13 cellular contexts compared by ENCODE assay signal in genomic region chr13:86020350-86021002, GRCh38.
DNase-seq lines count a peak whose midpoint lies in the region; FAIRE-seq and TF ChIP-seq lines count a peak whose summit lies in the region.
"Had no signal": no experiment of that assay in that cellular context is flagged by ENCODE, and none has a peak within 500 bp of the region (broad histone marks: within the 10 kb centered on the region; RNA-seq: fewer than 3 reads in every experiment).

No MANE protein-coding gene starts in this region.

- H3K4me1 ChIP-seq in fibroblast of lung (ENCODE audit: control insufficient read depth, extremely low read depth, insufficient read depth, low read length) = no peaks in the 10 kb centered on the region
- no peaks in the 10 kb centered on the region for H3K4me1 ChIP-seq in CD4-positive, alpha-beta memory T cell (ENCODE audit: insufficient read depth, low read length)

- H3K27me3 Mint-ChIP-seq in CD4-positive, alpha-beta memory T cell = no peaks in the 10 kb centered on the region
- H3K27me3 Mint-ChIP-seq: brain; stimulated activated naive B cell treated with anti-CD40 and anti-IgM and Interleukin-4, amounts not matched to agents 10 μg/mL and 1 μg/mL and 100 μg/mL, for 72 hours had no signal

- POLR2A ChIA-PET in CD4-positive, alpha-beta memory T cell (lab: Charles Lee; ENCODE audit: partially characterized antibody) = no interaction called here

- no peaks in the 10 kb centered on the region for H3K4me1 Mint-ChIP-seq in CD4-positive, alpha-beta memory T cell
- H3K4me1 Mint-ChIP-seq: stimulated activated naive B cell treated with anti-CD40 and anti-IgM and Interleukin-4, amounts not matched to agents 10 μg/mL and 1 μg/mL and 100 μg/mL, for 72 hours had no signal

- no peaks in the 10 kb centered on the region for H3K36me3 Mint-ChIP-seq in CD4-positive, alpha-beta memory T cell
- H3K36me3 Mint-ChIP-seq: brain; stimulated activated naive B cell treated with anti-CD40 and anti-IgM and Interleukin-4, amounts not matched to agents 10 μg/mL and 1 μg/mL and 100 μg/mL, for 72 hours had no signal

- no peaks in the 10 kb centered on the region for H3K9me3 ChIP-seq in fibroblast of lung (ENCODE audit: control insufficient read depth, insufficient read depth, low read depth, low read length)
- no peaks in the 10 kb centered on the region for H3K9me3 ChIP-seq in CD4-positive, alpha-beta memory T cell (ENCODE audit: control insufficient read depth in 1 of 2, low read length in 2 of 2)
- H3K9me3 ChIP-seq: mucosa of descending colon had no signal

- no peak overlapping the region for H3K27ac ChIP-seq in fibroblast of lung (ENCODE audit: insufficient read depth, low read length)
- no peak overlapping the region for H3K27ac ChIP-seq in CD4-positive, alpha-beta memory T cell (ENCODE audit: low read depth, low read length)

- H3K27ac Mint-ChIP-seq in CD4-positive, alpha-beta memory T cell = no peak overlapping the region
- H3K27ac Mint-ChIP-seq: brain; stimulated activated naive B cell treated with anti-CD40 and anti-IgM and Interleukin-4, amounts not matched to agents 10 μg/mL and 1 μg/mL and 100 μg/mL, for 72 hours had no signal

- intact Hi-C loops in CD4-positive, alpha-beta memory T cell (cut with micrococcal nuclease) = no loop called here

- H3K79me2 ChIP-seq in fibroblast of lung (ENCODE audit: control insufficient read depth, insufficient read depth, low read length) = no peaks in the 10 kb centered on the region

- no peak overlapping the region for H3K9ac ChIP-seq in fibroblast of lung (ENCODE audit: insufficient read depth, low read length)

- DNase-seq in NCI-H82 (lab: John Stamatoyannopoulos, UW) (peak; percentile 15), NCI-H82 treated with DMSO at 0.1 percent for 48 hours (lab: John Stamatoyannopoulos, UW; ENCODE audit: unreplicated experiment) (no peak), RPMI8226 (peak; percentile 13), fibroblast of lung (ENCODE audit: low read depth in 2 of 2) (peak; percentile 69 to 99), skeletal muscle cell (ENCODE audit: low read depth) (peak; percentile 94), D721Med (ENCODE audit: insufficient read length, low spot score) (no peak)
- no peak for DNase-seq in NK-92 treated with Interleukin-12 subunit alpha and Interleukin-12 subunit beta, amount 100 ng/mL, for 24 hours (lab: John Stamatoyannopoulos, UW)
- DNase-seq in CD4-positive, alpha-beta memory T cell = no peak
- DNase-seq: activated CD8-positive, alpha-beta memory T cell treated with anti-CD3 and anti-CD28 coated beads for 24 hours; AML-193; stimulated activated naive B cell treated with anti-CD40 and anti-IgM and Interleukin-4, amounts not matched to agents 10 μg/mL and 1 μg/mL and 100 μg/mL, for 72 hours had no signal

- H3K4me3 Mint-ChIP-seq in CD4-positive, alpha-beta memory T cell = no peak overlapping the region
- H3K4me3 Mint-ChIP-seq: brain; stimulated activated naive B cell treated with anti-CD40 and anti-IgM and Interleukin-4, amounts not matched to agents 10 μg/mL and 1 μg/mL and 100 μg/mL, for 72 hours had no signal

- no peaks in the 10 kb centered on the region for H3K36me3 ChIP-seq in fibroblast of lung (ENCODE audit: control insufficient read depth, insufficient read depth, low read length)
- no peaks in the 10 kb centered on the region for H3K36me3 ChIP-seq in CD4-positive, alpha-beta memory T cell (ENCODE audit: insufficient read depth, low read length)

- H3K4me3 ChIP-seq in fibroblast of lung (replicated peaks in 1 of 4; ENCODE audit: control extremely low read depth in 1 of 4, insufficient read depth in 1 of 4, low read depth in 3 of 4, low read length in 4 of 4) = no peak overlapping the region
- no peak overlapping the region for H3K4me3 ChIP-seq in skeletal muscle cell (ENCODE audit: low read depth, low read length)
- no peak overlapping the region for H3K4me3 ChIP-seq in CD4-positive, alpha-beta memory T cell (ENCODE audit: low read length in 2 of 2)
- H3K4me3 ChIP-seq: mucosa of descending colon had no signal

- TF ChIP-seq CTCF in fibroblast of lung (conservative IDR thresholded peaks at IDR 0.05 in 1 of 2, IDR thresholded peaks at IDR 0.05 in 1 of 2; ENCODE audit: low read depth in 1 of 2, low read length in 2 of 2) = no peak
- TF ChIP-seq CTCF in D721Med (IDR thresholded peaks at IDR 0.05; ENCODE audit: insufficient read depth, missing control alignments) = no peak

- CTCF ChIA-PET in CD4-positive, alpha-beta memory T cell (lab: Charles Lee; ENCODE audit: partially characterized antibody) = no interaction called here

- H2AFZ ChIP-seq in fibroblast of lung (ENCODE audit: low read length) = no peak overlapping the region

- no peak overlapping the region for H3K4me2 ChIP-seq in fibroblast of lung (ENCODE audit: extremely low read depth, insufficient read depth, low read length)

- H4K20me1 ChIP-seq in fibroblast of lung (ENCODE audit: control insufficient read depth, extremely low read depth, insufficient read depth, low read length) = no peaks in the 10 kb centered on the region

- H3K27me3 ChIP-seq in fibroblast of lung (ENCODE audit: control insufficient read depth, insufficient read depth, low read length) = no peaks in the 10 kb centered on the region
- no peaks in the 10 kb centered on the region for H3K27me3 ChIP-seq in CD4-positive, alpha-beta memory T cell (ENCODE audit: insufficient read depth, low read length)

- peaks cover 0 to 7% (median 2%) of the 10 kb centered on the region in 8 donors for H3K9me3 Mint-ChIP-seq in CD4-positive, alpha-beta memory T cell
- H3K9me3 Mint-ChIP-seq: brain had no signal

- no peak for FAIRE-seq in D721Med (lab: Jason Lieb, UNC)

Comparison
In these comparisons a context has a peak if more than half of its experiments do, and no peak if none do; other contexts are left out.
1. DNase-seq: peak in NCI-H82 (single experiment), RPMI8226 (single experiment), fibroblast of lung (2 of 2) and skeletal muscle cell (single experiment); none in NCI-H82 treated with DMSO at 0.1 percent for 48 hours (single experiment), NK-92 treated with Interleukin-12 subunit alpha and Interleukin-12 subunit beta, amount 100 ng/mL, for 24 hours (single experiment), D721Med (single experiment) and CD4-positive, alpha-beta memory T cell (0 of 5).